Comparison of ENCODE assay signal across 8 cellular contexts in genomic region chr11:34438529-34439507, GRCh38.
DNase-seq lines count a peak whose midpoint lies in the region; ATAC-seq, FAIRE-seq and TF ChIP-seq lines count a peak whose summit lies in the region.

Gene CAT (plus strand): TSS chr11:34438934. CDS start chr11:34439014, 80 bp downstream.

- FAIRE-seq in D721Med (lab: Jason Lieb, UNC): no peak

- peaks cover 17% of the 10 kb centered on the region for H3K4me1 ChIP-seq in muscle layer of colon (ENCODE audit: insufficient read depth, low read length)

- H3K27ac ChIP-seq in muscle layer of colon (ENCODE audit: low read depth, low read length): peak within 1 kb of the TSS; percentile 95

- peak; percentile 97 for ATAC-seq in GM21526 (IDR thresholded peaks at IDR 0.05; ENCODE audit: low FRiP score, unreplicated experiment)

- TF ChIP-seq CTCF in D721Med (IDR thresholded peaks at IDR 0.05; ENCODE audit: insufficient read depth, missing control alignments): no peak

- no peaks in the 10 kb centered on the region for H3K9me3 ChIP-seq in muscle layer of colon (ENCODE audit: low read length)

- peak within 1 kb of the TSS; percentile 54 for H3K9ac ChIP-seq in muscle layer of colon (ENCODE audit: low read length)

- H3K36me3 ChIP-seq in muscle layer of colon (ENCODE audit: insufficient read depth, low read length): no peaks in the 10 kb centered on the region

- peak; percentile 75 for DNase-seq in D721Med (ENCODE audit: insufficient read length, low spot score)
- peak; percentile 75 for DNase-seq in HuH-7.5 (ENCODE audit: low spot score)
- peak; percentile 99 for DNase-seq in OCI-M1 (lab: John Stamatoyannopoulos, UW)
- DNase-seq in activated T-cell treated with anti-CD3 and anti-CD28 coated beads for 1 hour (ENCODE audit: low read depth): peak; percentile 97
- peak; percentile 89 for DNase-seq in epidermal melanocyte (ENCODE audit: insufficient read length, low spot score)
- DNase-seq in stimulated activated CD8-positive, alpha-beta memory T cell treated with anti-CD3 and anti-CD28 coated beads, Interleukin-7, amount 100 ng/mL, for 48 hours (ENCODE audit: extremely low read depth in 1 of 2, low read depth in 1 of 2): peak; percentile 91 to 98

- H3K4me3 ChIP-seq in muscle layer of colon (ENCODE audit: low read depth in 1 of 2, low read length in 2 of 2): peak within 1 kb of the TSS; percentile 68 to 76

- H3K27me3 ChIP-seq in muscle layer of colon (ENCODE audit: control insufficient read depth in 1 of 2, insufficient read depth in 2 of 2, low read length in 2 of 2): no peaks in the 10 kb centered on the region

Comparison
In these comparisons a context has a peak if more than half of its experiments do, and no peak if none do; other contexts are left out.
1. Peak in every context shown above with its lines: DNase-seq, ATAC-seq, H3K4me3 ChIP-seq and H3K27ac ChIP-seq.